In the genomic region with DNA sequence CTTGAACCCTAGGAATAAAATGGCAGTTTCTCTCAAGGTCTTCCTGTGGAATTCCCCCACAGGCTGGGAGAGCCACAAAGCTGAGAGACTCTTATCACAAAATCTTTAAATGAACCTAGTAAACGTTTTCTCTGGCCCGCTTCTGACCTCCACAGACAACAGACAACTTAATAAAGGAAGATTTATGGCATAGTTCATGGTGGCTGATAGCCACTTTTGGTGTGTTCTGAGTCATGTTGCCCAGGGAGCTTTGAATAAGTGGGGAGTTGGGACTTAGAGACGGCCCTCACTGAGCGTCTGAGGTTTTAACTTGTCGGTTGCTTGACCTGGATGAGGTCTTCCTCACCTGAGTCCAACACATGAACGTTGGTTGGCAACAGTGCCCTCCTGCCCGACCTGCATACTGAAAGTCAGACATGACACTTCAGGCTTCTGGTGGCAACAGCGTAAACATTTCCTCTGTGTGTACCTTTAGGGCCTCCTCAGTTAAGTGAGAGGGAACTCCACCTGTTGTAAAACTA, we compare ENCODE assay signal across 11 cellular contexts.
DNase-seq lines count a peak whose midpoint lies in the region; ATAC-seq and TF ChIP-seq lines count a peak whose summit lies in the region.
"Had no signal": no experiment of that assay in that cellular context is flagged by ENCODE, and none has a peak within 500 bp of the region (broad histone marks: within the 10 kb centered on the region; RNA-seq: fewer than 3 reads in every experiment).

No MANE protein-coding gene starts in this region.

- H3K27ac Mint-ChIP-seq in MCF 10A (ENCODE audit: low read depth, unreplicated experiment) = no peak overlapping the region

- H3K4me1 ChIP-seq in breast epithelium (peaks cover 4% of the 10 kb centered on the region in 2 donors), SJSA1 (replicated peaks) (peaks cover 31% of the 10 kb centered on the region), upper lobe of right lung (peaks cover 31% of the 10 kb centered on the region), ovary (ENCODE audit: insufficient read depth) (peaks cover 13% of the 10 kb centered on the region)

- H3K27me3 ChIP-seq in breast epithelium (no peaks in the 10 kb centered on the region), SJSA1 (replicated peaks) (no peaks in the 10 kb centered on the region), upper lobe of right lung (no peaks in the 10 kb centered on the region), ovary (no peaks in the 10 kb centered on the region)

- no peak for TF ChIP-seq EP300 in ovary (IDR thresholded peaks at IDR 0.05)

- POLR2A ChIA-PET in MCF 10A (lab: Yijun Ruan, JAX) = interaction anchor here (0.6 to 0.8 kb wide), 2 partner anchors 11 to 593 kb away, joined by 3 to 4 read pairs; no protein-coding TSS in a partner anchor

- H3K4me3 ChIP-seq in breast epithelium (no peak overlapping the region), SJSA1 (no peak overlapping the region), upper lobe of right lung (no peak overlapping the region), ovary (no peak overlapping the region)
- H3K4me3 ChIP-seq: SK-N-MC had no signal

- H3K36me3 ChIP-seq in breast epithelium (no peaks in the 10 kb centered on the region), SJSA1 (0 out of 2 replicates have a peak, but pooled peaks cover 3% of the 10 kb centered on the region), upper lobe of right lung (peaks cover 25% of the 10 kb centered on the region), ovary (no peaks in the 10 kb centered on the region)

- no peak for TF ChIP-seq CTCF in breast epithelium (IDR thresholded peaks at IDR 0.05)
- TF ChIP-seq CTCF in MCF 10A (IDR thresholded peaks at IDR 0.05; ENCODE audit: unreplicated experiment) = no peak
- TF ChIP-seq CTCF in upper lobe of right lung (IDR thresholded peaks at IDR 0.05) = no peak
- no peak for TF ChIP-seq CTCF in ovary (IDR thresholded peaks at IDR 0.05)

- no peaks in the 10 kb centered on the region for H3K9me3 Mint-ChIP-seq in MCF 10A (ENCODE audit: unreplicated experiment)
- H3K9me3 Mint-ChIP-seq: central memory CD8-positive, alpha-beta T cell had no signal

- ATAC-seq in upper lobe of right lung (peak; percentile 5), HG02852 (IDR thresholded peaks at IDR 0.05; ENCODE audit: unreplicated experiment) (no peak)

- TF ChIP-seq POLR2A in breast epithelium (IDR thresholded peaks at IDR 0.05) = no peak
- no peak for TF ChIP-seq POLR2A in ovary (IDR thresholded peaks at IDR 0.05)

- intact Hi-C loops in breast epithelium (cut with DNase I; ENCODE audit: low total_unique reads) = no loop called here
- intact Hi-C loops in MCF 10A (cut with micrococcal nuclease) = no loop called here
- intact Hi-C loops in upper lobe of right lung (cut with DNase I) = no loop called here
- intact Hi-C loops in ovary (cut with DNase I) = no loop called here

- WGBS in ovary, 3 donors = 60 to 74% (median 64%) methylated on average over 8 of the region's 8 CpGs

- H3K9me3 ChIP-seq in breast epithelium = no peaks in the 10 kb centered on the region
- H3K9me3 ChIP-seq in SJSA1 (replicated peaks) = no peaks in the 10 kb centered on the region
- H3K9me3 ChIP-seq in upper lobe of right lung = no peaks in the 10 kb centered on the region
- no peaks in the 10 kb centered on the region for H3K9me3 ChIP-seq in ovary

- H3K4me3 Mint-ChIP-seq in MCF 10A (ENCODE audit: unreplicated experiment) = no peak overlapping the region
- H3K4me3 Mint-ChIP-seq: central memory CD8-positive, alpha-beta T cell had no signal

- DNase-seq in breast epithelium (ENCODE audit: low spot score in 2 of 2) (peak in 1 of 2 donors; percentile 55), MCF 10A (ENCODE audit: unreplicated experiment) (no peak), SJSA1 (ENCODE audit: low read depth in 1 of 2, low spot score in 2 of 2) (peak; percentile 62 to 78), iris pigment epithelial cell (ENCODE audit: low read depth) (peak; percentile 71), upper lobe of right lung (no peak), ovary (no peak), UCSD-AML1 (lab: John Stamatoyannopoulos, UW; ENCODE audit: unreplicated experiment) (no peak)
- DNase-seq: NCI-H1694 treated with DMSO at 0.1 percent for 48 hours had no signal

- CTCF ChIA-PET in MCF 10A (lab: Yijun Ruan, JAX) = no interaction called here

- peaks cover 51% of the 10 kb centered on the region for H3K4me1 Mint-ChIP-seq in MCF 10A (ENCODE audit: insufficient read depth, unreplicated experiment)

- H3K27ac ChIP-seq in breast epithelium (peak overlapping the region; percentile 75 to 88), SJSA1 (peak overlapping the region; percentile 25), upper lobe of right lung (peak overlapping the region; percentile 1), ovary (no peak overlapping the region)
- H3K27ac ChIP-seq: SK-N-MC had no signal

- BruUV-seq in MCF 10A (replicated peaks; lab: Mats Ljungman, UMichigan) = no TSS peak

- H3K36me3 Mint-ChIP-seq in MCF 10A (ENCODE audit: insufficient read depth, unreplicated experiment) = peaks cover 94% of the 10 kb centered on the region

- H3K27me3 Mint-ChIP-seq in MCF 10A (ENCODE audit: insufficient read depth, unreplicated experiment) = no peaks in the 10 kb centered on the region
- H3K27me3 Mint-ChIP-seq: central memory CD8-positive, alpha-beta T cell had no signal

Comparison
In these comparisons a context has a peak if more than half of its experiments do, and no peak if none do; other contexts are left out.
1. DNase-seq: peak in SJSA1 (2 of 2) and iris pigment epithelial cell (single experiment); none in MCF 10A (single experiment), upper lobe of right lung (single experiment), ovary (0 of 5) and UCSD-AML1 (single experiment).
2. H3K27ac ChIP-seq: peak in breast epithelium (2 of 2), SJSA1 (single experiment) and upper lobe of right lung (single experiment); none in ovary (0 of 2).